8 cellular contexts compared by ENCODE assay signal in the genomic region with DNA sequence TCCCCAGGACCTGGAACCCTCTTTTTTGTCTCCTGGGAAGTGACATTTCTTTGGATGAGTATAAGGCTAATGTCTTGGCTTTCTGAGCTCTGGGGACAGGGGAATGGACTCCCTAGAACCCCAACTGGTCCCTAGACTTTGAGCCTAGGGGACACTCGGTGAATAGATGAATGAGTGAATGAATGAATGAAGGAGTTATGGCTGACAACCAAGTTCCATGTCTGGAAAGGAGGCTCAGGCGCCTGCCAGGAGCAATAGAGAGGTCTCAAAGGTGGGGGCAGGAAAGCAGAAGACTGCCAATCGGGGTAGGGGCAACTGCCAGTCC. TPM values are rescaled to one million over a fixed set of nuclear protein-coding genes. Genes with fewer than 3 reads are reported as not detected.
DNase-seq lines count a peak whose midpoint lies in the region; ATAC-seq, FAIRE-seq and TF ChIP-seq lines count a peak whose summit lies in the region.

No MANE protein-coding gene starts in this region.

- peak overlapping the region; percentile 75 for H3K4me3 Mint-ChIP-seq in activated CD4-positive, alpha-beta T cell treated with anti-CD3 and anti-CD28 coated beads for 36 hours

- DNase-seq in activated CD4-positive, alpha-beta T cell treated with anti-CD3 and anti-CD28 coated beads for 36 hours, result no peak
- no peak for DNase-seq in activated CD4-positive, alpha-beta T cell treated with anti-CD3 and anti-CD28 coated beads, Interleukin-2, amount 50 U/mL, for 48 hours
- DNase-seq in adipocyte (ENCODE audit: low read depth) (no peak), left lung (no peak), substantia nigra (lab: John Stamatoyannopoulos, UW) (no peak), NCI-H2196 treated with DMSO at 0.1 percent for 48 hours (lab: John Stamatoyannopoulos, UW; ENCODE audit: unreplicated experiment) (no peak), GM12892 (ENCODE audit: insufficient read length) (no peak), OCI-M1 (lab: John Stamatoyannopoulos, UW) (no peak)

- peak in 1 of 2 donors; percentile 79 for TF ChIP-seq CTCF in left lung (IDR thresholded peaks at IDR 0.05)

- no peak for FAIRE-seq in GM12892 (lab: Jason Lieb, UNC)

- CTCF ChIA-PET in activated CD4-positive, alpha-beta T cell treated with anti-CD3 and anti-CD28 coated beads for 36 hours (lab: Charles Lee), result interaction anchor here (0.5 to 1.7 kb wide), 10 partner anchors 10 to 338 kb away, joined by 3 to 17 read pairs (median 4); no protein-coding TSS in a partner anchor

- H3K27ac ChIP-seq in left lung (peak overlapping the region; percentile 84 to 95), substantia nigra (ENCODE audit: low read depth, low read length, poor library complexity, severe bottlenecking) (peak overlapping the region; percentile 51)

- peaks cover 19% of the 10 kb centered on the region for H3K4me1 Mint-ChIP-seq in activated CD4-positive, alpha-beta T cell treated with anti-CD3 and anti-CD28 coated beads for 36 hours

- H3K4me1 ChIP-seq in adipocyte (ENCODE audit: control insufficient read depth, insufficient read depth, low read length) (peaks cover 44% of the 10 kb centered on the region), left lung (peaks cover 22 to 76% of the 10 kb centered on the region in 2 donors)

- H3K9me3 ChIP-seq in adipocyte (ENCODE audit: control insufficient read depth, low read length) (no peaks in the 10 kb centered on the region), left lung (no peaks in the 10 kb centered on the region)

- H3K36me3 ChIP-seq in adipocyte (ENCODE audit: control insufficient read depth, insufficient read depth, low read length, severe bottlenecking) (no peaks in the 10 kb centered on the region), left lung (peaks cover 0 to 4% of the 10 kb centered on the region in 2 donors)

- H3K4me3 ChIP-seq in adipocyte (ENCODE audit: low read length) (peak overlapping the region; percentile 89), left lung (peak overlapping the region; percentile 82 to 89)

- TF ChIP-seq POLR2A in GM12892 (IDR thresholded peaks at IDR 0.05; ENCODE audit: low read depth, low read length), result no peak

- intact Hi-C loops in activated CD4-positive, alpha-beta T cell treated with anti-CD3 and anti-CD28 coated beads for 36 hours (cut with DNase I, micrococcal nuclease), result loop anchor here (2.0 to 5.0 kb wide), 4 partner anchors 29 to 263 kb away; partner anchors contain the start of genes RFT1 (in 1 of the 2) and STIMATE (in 1 of the 2)
- intact Hi-C loops in left lung (cut with DNase I), result no loop called here

- H3K36me3 Mint-ChIP-seq in activated CD4-positive, alpha-beta T cell treated with anti-CD3 and anti-CD28 coated beads for 36 hours (ENCODE audit: low read depth), result peaks cover 2% of the 10 kb centered on the region

- peak overlapping the region; percentile 67 for H3K9ac ChIP-seq in adipocyte (ENCODE audit: low read length)

- H3K27me3 ChIP-seq in adipocyte (replicated peaks; ENCODE audit: control insufficient read depth, insufficient read depth, low read length) (peaks cover 16% of the 10 kb centered on the region), left lung (peaks cover 0 to 22% of the 10 kb centered on the region in 2 donors)

- POLR2A ChIA-PET in activated CD4-positive, alpha-beta T cell treated with anti-CD3 and anti-CD28 coated beads for 36 hours (lab: Charles Lee), result interaction anchor here (1.4 kb wide), 1 partner anchor 31 kb away, joined by 3 read pairs; no protein-coding TSS in a partner anchor

- ATAC-seq in activated CD4-positive, alpha-beta T cell treated with anti-CD3 and anti-CD28 coated beads for 36 hours, result no peak
- ATAC-seq in left lung, result no peak

- no peaks in the 10 kb centered on the region for H3K9me3 Mint-ChIP-seq in activated CD4-positive, alpha-beta T cell treated with anti-CD3 and anti-CD28 coated beads for 36 hours (ENCODE audit: low read depth)

- H3K27ac Mint-ChIP-seq in activated CD4-positive, alpha-beta T cell treated with anti-CD3 and anti-CD28 coated beads for 36 hours, result peak overlapping the region; percentile 4

- peaks cover 15% of the 10 kb centered on the region for H3K27me3 Mint-ChIP-seq in activated CD4-positive, alpha-beta T cell treated with anti-CD3 and anti-CD28 coated beads for 36 hours

RNA-seq across cellular contexts. Expression of gene PRKCD, which starts 0.7 kb away (rescaled TPM):
- total RNA-seq in activated CD4-positive, alpha-beta T cell treated with anti-CD3 and anti-CD28 coated beads for 36 hours, result 10 to 100 TPM; 22.0 to 26.5 TPM
- 10 to 100 TPM; 73.2 to 73.7 TPM for total RNA-seq in left lung
- 46.9 TPM for polyA plus RNA-seq in GM12892 (2012; ENCODE audit: missing spikeins)

RNA-seq across cellular contexts. Expression of gene RFT1, which starts 30.1 kb away (rescaled TPM):
- 10 to 100 TPM; 39.8 to 49.0 TPM for total RNA-seq in activated CD4-positive, alpha-beta T cell treated with anti-CD3 and anti-CD28 coated beads for 36 hours
- 10 to 100 TPM; 24.3 to 28.0 TPM for total RNA-seq in left lung
- 20.8 TPM for polyA plus RNA-seq in GM12892 (2012; ENCODE audit: missing spikeins)

Comparison
In these comparisons a context has a peak if more than half of its experiments do, and no peak if none do; other contexts are left out.
1. intact Hi-C loops: an anchor here in activated CD4-positive, alpha-beta T cell treated with anti-CD3 and anti-CD28 coated beads for 36 hours (2.0 to 5.0 kb wide); none called in left lung.